Comparison of ENCODE assay signal across 9 cellular contexts in genomic region chr19:46975011-46975917, GRCh38. TPM values are rescaled to one million over a fixed set of nuclear protein-coding genes. Genes with fewer than 3 reads are reported as not detected.
DNase-seq lines count a peak whose midpoint lies in the region; ATAC-seq and TF ChIP-seq lines count a peak whose summit lies in the region.
"Had no signal": no experiment of that assay in that cellular context is flagged by ENCODE, and none has a peak within 500 bp of the region (broad histone marks: within the 10 kb centered on the region; RNA-seq: fewer than 3 reads in every experiment).

No MANE protein-coding gene starts in this region.

- no peaks in the 10 kb centered on the region for H3K36me3 ChIP-seq in left ventricle myocardium inferior
- H3K36me3 ChIP-seq in neural progenitor cell = no peaks in the 10 kb centered on the region

- H3K4me3 Mint-ChIP-seq in neural progenitor cell = no peak overlapping the region
- no peak overlapping the region for H3K4me3 Mint-ChIP-seq in activated CD8-positive, alpha-beta T cell treated with anti-CD3 and anti-CD28 coated beads, Interleukin-2, amount 10 ng/mL, durations not matched to agents 7 days and 5 days
- H3K4me3 Mint-ChIP-seq: T-helper 17 cell had no signal

- H3K79me2 ChIP-seq in neural progenitor cell (ENCODE audit: low read depth) = peaks cover 39% of the 10 kb centered on the region

- no peak overlapping the region for H3K9ac ChIP-seq in neural progenitor cell

- no peaks in the 10 kb centered on the region for H3K9me3 Mint-ChIP-seq in neural progenitor cell
- H3K9me3 Mint-ChIP-seq in activated CD8-positive, alpha-beta T cell treated with anti-CD3 and anti-CD28 coated beads, Interleukin-2, amount 10 ng/mL, durations not matched to agents 7 days and 5 days (ENCODE audit: insufficient read depth) = no peaks in the 10 kb centered on the region

- H3K36me3 Mint-ChIP-seq in neural progenitor cell = no peaks in the 10 kb centered on the region
- H3K36me3 Mint-ChIP-seq in activated CD8-positive, alpha-beta T cell treated with anti-CD3 and anti-CD28 coated beads, Interleukin-2, amount 10 ng/mL, durations not matched to agents 7 days and 5 days (ENCODE audit: low read depth) = peaks cover 4% of the 10 kb centered on the region

- H3K4me1 Mint-ChIP-seq in neural progenitor cell = peaks cover 50% of the 10 kb centered on the region
- H3K4me1 Mint-ChIP-seq in activated CD8-positive, alpha-beta T cell treated with anti-CD3 and anti-CD28 coated beads, Interleukin-2, amount 10 ng/mL, durations not matched to agents 7 days and 5 days (ENCODE audit: low read depth) = peaks cover 24% of the 10 kb centered on the region

- H3K9me3 ChIP-seq in left ventricle myocardium inferior (replicated peaks) (no peaks in the 10 kb centered on the region), neural progenitor cell (ENCODE audit: low read depth) (no peaks in the 10 kb centered on the region)

- H3K27ac ChIP-seq in left ventricle myocardium inferior (replicated peaks) (peak overlapping the region; percentile 91), neural progenitor cell (peak overlapping the region; percentile 74)

- TF ChIP-seq CTCF in left ventricle myocardium inferior (IDR thresholded peaks at IDR 0.05; ENCODE audit: borderline replicate concordance) (no peak), neural progenitor cell (IDR thresholded peaks at IDR 0.05) (no peak)

- H3K27me3 Mint-ChIP-seq in neural progenitor cell (ENCODE audit: insufficient read depth, low read depth) = peaks cover 3% of the 10 kb centered on the region
- no peaks in the 10 kb centered on the region for H3K27me3 Mint-ChIP-seq in activated CD8-positive, alpha-beta T cell treated with anti-CD3 and anti-CD28 coated beads, Interleukin-2, amount 10 ng/mL, durations not matched to agents 7 days and 5 days (ENCODE audit: low read depth)
- H3K27me3 Mint-ChIP-seq: T-helper 17 cell had no signal

- POLR2A ChIA-PET in activated CD8-positive, alpha-beta T cell treated with anti-CD3 and anti-CD28 coated beads, Interleukin-2, amount 10 ng/mL, durations not matched to agents 7 days and 5 days (lab: Charles Lee) = no interaction called here

- peak overlapping the region; percentile 32 for H3K4me2 ChIP-seq in neural progenitor cell

- H3K4me3 ChIP-seq in left ventricle myocardium inferior (peak overlapping the region; percentile 22), neural progenitor cell (no peak overlapping the region)

- peak overlapping the region; percentile 61 for H3K27ac Mint-ChIP-seq in neural progenitor cell
- no peak overlapping the region for H3K27ac Mint-ChIP-seq in activated CD8-positive, alpha-beta T cell treated with anti-CD3 and anti-CD28 coated beads, Interleukin-2, amount 10 ng/mL, durations not matched to agents 7 days and 5 days
- H3K27ac Mint-ChIP-seq: T-helper 17 cell had no signal

- no peak overlapping the region for H2AFZ ChIP-seq in neural progenitor cell (replicated peaks)

- CTCF ChIA-PET in activated CD8-positive, alpha-beta T cell treated with anti-CD3 and anti-CD28 coated beads, Interleukin-2, amount 10 ng/mL, durations not matched to agents 7 days and 5 days (lab: Charles Lee) = interaction anchor here (0.8 to 3.9 kb wide), 6 partner anchors 12 to 208 kb away, joined by 3 to 22 read pairs (median 6); no protein-coding TSS in a partner anchor

- peaks cover 46% of the 10 kb centered on the region for H3F3A ChIP-seq in neural progenitor cell (ENCODE audit: low read depth)

- H4K20me1 ChIP-seq in neural progenitor cell (ENCODE audit: low read depth) = peaks cover 60% of the 10 kb centered on the region

- H3K4me1 ChIP-seq in left ventricle myocardium inferior = peaks cover 92% of the 10 kb centered on the region
- peaks cover 44% of the 10 kb centered on the region for H3K4me1 ChIP-seq in neural progenitor cell

- ATAC-seq in left cardiac atrium (no peak), HG03280 (IDR thresholded peaks at IDR 0.05; ENCODE audit: unreplicated experiment) (no peak)
- no peak for ATAC-seq in activated CD8-positive, alpha-beta T cell treated with anti-CD3 and anti-CD28 coated beads, Interleukin-2, amount 10 ng/mL, durations not matched to agents 7 days and 5 days
- ATAC-seq: T-helper 17 cell had no signal

- intact Hi-C loops in left ventricle myocardium inferior (cut with micrococcal nuclease) = no loop called here
- intact Hi-C loops in left cardiac atrium (cut with DNase I) = no loop called here

- H3K27me3 ChIP-seq in left ventricle myocardium inferior (ENCODE audit: low read depth) (no peaks in the 10 kb centered on the region), neural progenitor cell (no peaks in the 10 kb centered on the region)

- DNase-seq in left ventricle myocardium inferior (no peak), left cardiac atrium (no peak), dermis blood vessel endothelial cell (peak; percentile 37), neural progenitor cell (ENCODE audit: low spot score) (peak; percentile 42), MV-4-11 (lab: John Stamatoyannopoulos, UW) (no peak)
- no peak for DNase-seq in activated naive CD4-positive, alpha-beta T cell treated with anti-CD3 and anti-CD28 coated beads, Interleukin-2, amount 50 U/mL, for 16 hours
- DNase-seq in activated CD8-positive, alpha-beta T cell treated with anti-CD3 and anti-CD28 coated beads, Interleukin-2, amount 10 ng/mL, durations not matched to agents 7 days and 5 days = no peak
- DNase-seq: T-helper 17 cell had no signal

RNA-seq across cellular contexts. Expression of gene NPAS1, which starts 44.4 kb away (rescaled TPM):
- total RNA-seq in left ventricle myocardium inferior = not detected
- total RNA-seq in left cardiac atrium = 1 to 10 TPM in 1 of 2 donors, under 1 TPM in 1; 0.44 to 1.2 TPM
- total RNA-seq in dermis blood vessel endothelial cell = 0.05 and 0.17 TPM in 2 replicates
- total RNA-seq in neural progenitor cell (ENCODE audit: low replicate concordance) = 1.2 and 4.3 TPM in 2 replicates
- total RNA-seq in activated CD8-positive, alpha-beta T cell treated with anti-CD3 and anti-CD28 coated beads, Interleukin-2, amount 10 ng/mL, durations not matched to agents 7 days and 5 days = not detected

Comparison
In these comparisons a context has a peak if more than half of its experiments do, and no peak if none do; other contexts are left out.
1. DNase-seq: peak in dermis blood vessel endothelial cell (single experiment) and neural progenitor cell (single experiment); none in left ventricle myocardium inferior (single experiment), left cardiac atrium (single experiment), activated naive CD4-positive, alpha-beta T cell treated with anti-CD3 and anti-CD28 coated beads, Interleukin-2, amount 50 U/mL, for 16 hours (single experiment), MV-4-11 (single experiment) and activated CD8-positive, alpha-beta T cell treated with anti-CD3 and anti-CD28 coated beads, Interleukin-2, amount 10 ng/mL, durations not matched to agents 7 days and 5 days (single experiment).